1 cellular context compared by ENCODE assay signal in genomic region chr7:111380945-111381344, GRCh38.
TF ChIP-seq lines count a peak whose summit lies in the region.

No MANE protein-coding gene starts in this region.

TF ChIP-seq in HepG2, 621 proteins besides CTCF, POLR2A, EP300 and RAD21 (continued from another document):
- TF ChIP-seq PRDM15 (CRISPR knock-in tag; IDR thresholded peaks at IDR 0.05) (no peak), CENPT (CRISPR knock-in tag; IDR thresholded peaks at IDR 0.05; ENCODE audit: low read depth) (no peak), ZNF691 (CRISPR knock-in tag; IDR thresholded peaks at IDR 0.05; ENCODE audit: borderline replicate concordance, low read depth) (no peak), ZFYVE20 (CRISPR knock-in tag; IDR thresholded peaks at IDR 0.05; ENCODE audit: borderline replicate concordance, low read depth) (no peak), SATB2 (CRISPR knock-in tag; IDR thresholded peaks at IDR 0.05) (no peak), ZNF207 (IDR thresholded peaks at IDR 0.05; ENCODE audit: borderline replicate concordance) (no peak), STAT6 (CRISPR knock-in tag; IDR thresholded peaks at IDR 0.05; ENCODE audit: borderline replicate concordance) (no peak), MIXL1 (CRISPR knock-in tag; IDR thresholded peaks at IDR 0.05) (peak; percentile 75; the same call in 1 of the 2 replicates), RXRB (CRISPR knock-in tag; IDR thresholded peaks at IDR 0.05; ENCODE audit: borderline replicate concordance) (0 out of 2 replicates have a peak, but pooled peaks have one; percentile 33), MTF2 (CRISPR knock-in tag; IDR thresholded peaks at IDR 0.05; ENCODE audit: borderline replicate concordance) (no peak), ZNF629 (CRISPR knock-in tag; conservative IDR thresholded peaks at IDR 0.05) (no peak), HHEX (CRISPR knock-in tag; IDR thresholded peaks at IDR 0.05) (no peak), REPIN1 (CRISPR knock-in tag; IDR thresholded peaks at IDR 0.05; ENCODE audit: borderline replicate concordance, low read depth) (no peak), ARID2 (CRISPR knock-in tag; IDR thresholded peaks at IDR 0.05; ENCODE audit: borderline replicate concordance) (no peak), ZNF468 (CRISPR knock-in tag; IDR thresholded peaks at IDR 0.05) (no peak), FIP1L1 (IDR thresholded peaks at IDR 0.05; ENCODE audit: borderline replicate concordance, insufficient read depth, low read depth, low read length) (no peak), KDM5A (IDR thresholded peaks at IDR 0.05; ENCODE audit: borderline replicate concordance, low read length) (no peak), ZNF451 (CRISPR knock-in tag; IDR thresholded peaks at IDR 0.05) (no peak), PAF1 (CRISPR knock-in tag; IDR thresholded peaks at IDR 0.05) (no peak), SNAI1 (CRISPR knock-in tag; IDR thresholded peaks at IDR 0.05; ENCODE audit: borderline replicate concordance) (no peak), NCOR1 (IDR thresholded peaks at IDR 0.05; ENCODE audit: borderline replicate concordance, low read length) (peak; percentile 68; the same call in 1 of the 2 replicates), BCLAF1 (IDR thresholded peaks at IDR 0.05) (no peak), KLF15 (CRISPR knock-in tag; IDR thresholded peaks at IDR 0.05; ENCODE audit: borderline replicate concordance) (no peak), ZNF530 (CRISPR knock-in tag; IDR thresholded peaks at IDR 0.05; ENCODE audit: low read depth) (no peak), KMT2A (CRISPR knock-in tag; IDR thresholded peaks at IDR 0.05) (no peak), ZNF180 (CRISPR knock-in tag; IDR thresholded peaks at IDR 0.05; ENCODE audit: borderline replicate concordance, low read depth) (no peak), HNF1B (CRISPR knock-in tag; IDR thresholded peaks at IDR 0.05) (no peak), ZFP82 (CRISPR knock-in tag; IDR thresholded peaks at IDR 0.05; ENCODE audit: borderline replicate concordance) (no peak), HNF4G (IDR thresholded peaks at IDR 0.05; ENCODE audit: borderline replicate concordance, low read depth, low read length) (peak; percentile 78), HNF4G (CRISPR knock-in tag; IDR thresholded peaks at IDR 0.05; ENCODE audit: borderline replicate concordance, low read depth) (no peak), GTF2F1 (IDR thresholded peaks at IDR 0.05; ENCODE audit: low read length) (no peak), ZGPAT (CRISPR knock-in tag; IDR thresholded peaks at IDR 0.05) (no peak), SYNCRIP (IDR thresholded peaks at IDR 0.05; ENCODE audit: insufficient read depth, low read depth, low read length) (no peak), ATF5 (CRISPR knock-in tag; IDR thresholded peaks at IDR 0.05; ENCODE audit: low read depth) (no peak), ZBTB39 (CRISPR knock-in tag; IDR thresholded peaks at IDR 0.05) (no peak), POLR2AphosphoS5 (IDR thresholded peaks at IDR 0.05; ENCODE audit: low read depth, low read length) (no peak), IRF1 (CRISPR knock-in tag; IDR thresholded peaks at IDR 0.05; ENCODE audit: low read depth) (no peak), CHCHD3 (CRISPR knock-in tag; IDR thresholded peaks at IDR 0.05) (no peak), PATZ1 (CRISPR knock-in tag; IDR thresholded peaks at IDR 0.05) (no peak), KDM1A (CRISPR knock-in tag; IDR thresholded peaks at IDR 0.05) (0 out of 2 replicates have a peak, but pooled peaks have one; percentile 26), RBAK (CRISPR knock-in tag; IDR thresholded peaks at IDR 0.05) (no peak), ZNF12 (CRISPR knock-in tag; IDR thresholded peaks at IDR 0.05) (no peak), ELF3 (CRISPR knock-in tag; IDR thresholded peaks at IDR 0.05) (0 out of 2 replicates have a peak, but pooled peaks have one; percentile 49)
